Comparison of ENCODE assay signal across 28 cellular contexts in genomic region chr10:75496191-75496567, GRCh38.
"Had no signal": no experiment of that assay in that cellular context is flagged by ENCODE, and none has a peak within 500 bp of the region (broad histone marks: within the 10 kb centered on the region; RNA-seq: fewer than 3 reads in every experiment).

No MANE protein-coding gene starts in this region.

- H3K9me3 ChIP-seq: ovary, psoas muscle, spleen, suprapubic skin, testis, tibial artery, transverse colon, upper lobe of right lung, uterus had no signal

- H2AFZ ChIP-seq: neural progenitor cell, parathyroid adenoma had no signal

- H3K4me3 ChIP-seq: neural progenitor cell, ovary, psoas muscle, skin epidermis, smooth muscle cell, spleen, suprapubic skin, testis, tibial artery, transverse colon, upper lobe of right lung, uterus had no signal

- DNase-seq: natural killer cell; occipital lobe; posterior cingulate gyrus; psoas muscle; right cardiac atrium; spleen; stimulated activated CD4-positive, alpha-beta T cell treated with anti-CD3 and anti-CD28 coated beads, Interleukin-12 subunit alpha, Interleukin-12 subunit beta, amount 100 ng/mL, for 4 hours; stimulated activated CD4-positive, alpha-beta T cell treated with anti-CD3 and anti-CD28 coated beads, Interleukin-1b, Interleukin-23, amount 100 ng/mL, for 48 hours; stimulated activated CD4-positive, alpha-beta T cell treated with anti-CD3 and anti-CD28 coated beads, Interleukin-4, amount 100 ng/mL, for 1 hour; stimulated activated CD4-positive, alpha-beta T cell treated with anti-CD3 and anti-CD28 coated beads, Interleukin-4, amount 100 ng/mL, for 4 hours; stimulated activated CD8-positive, alpha-beta memory T cell treated with anti-CD3 and anti-CD28 coated beads, Interleukin-4, amount 100 ng/mL, for 48 hours; stimulated activated naive CD4-positive, alpha-beta T cell; stimulated activated naive CD8-positive, alpha-beta T cell treated with anti-CD3 and anti-CD28 coated beads, Interleukin-15, amount 100 ng/mL, for 72 hours; stimulated activated naive CD8-positive, alpha-beta T cell treated with anti-CD3 and anti-CD28 coated beads, Interleukin-15, Interleukin-2, amounts not matched to agents 100 U/mL and 50 U/mL, for 24 hours; substantia nigra; testis; tibial artery; transverse colon; upper lobe of right lung; uterus had no signal

- H3K9ac ChIP-seq: neural progenitor cell, parathyroid adenoma had no signal

- H3K79me2 ChIP-seq: parathyroid adenoma had no signal

- H3K36me3 ChIP-seq: neural progenitor cell, ovary, spleen, suprapubic skin, tibial artery, transverse colon, upper lobe of right lung, uterus had no signal

- ATAC-seq: natural killer cell; psoas muscle; right cardiac atrium; sciatic nerve; stimulated activated memory B cell treated with anti-CD40 and anti-IgM and Interleukin-4, amounts not matched to agents 10 μg/mL and 1 μg/mL and 100 μg/mL, for 72 hours; stimulated activated naive CD8-positive, alpha-beta T cell treated with anti-CD3 and anti-CD28 coated beads, Interleukin-15, amount 100 ng/mL, for 72 hours; stimulated activated naive CD8-positive, alpha-beta T cell treated with anti-CD3 and anti-CD28 coated beads, Interleukin-15, Interleukin-2, amounts not matched to agents 100 U/mL and 50 U/mL, for 24 hours; upper lobe of right lung had no signal

- H3K27me3 ChIP-seq: neural progenitor cell, ovary, spleen, suprapubic skin, testis, tibial artery, transverse colon, upper lobe of right lung, uterus had no signal

- H3K4me2 ChIP-seq: neural progenitor cell, smooth muscle cell had no signal

- H3K27ac ChIP-seq: neural progenitor cell, parathyroid adenoma, psoas muscle, skin epidermis, spleen, suprapubic skin, testis, tibial artery, transverse colon, upper lobe of right lung, uterus had no signal

- H3K4me1 ChIP-seq: neural progenitor cell, parathyroid adenoma, psoas muscle, spleen, testis, tibial artery, upper lobe of right lung, uterus had no signal
